ENCODE assay signal across 8 cellular contexts in the genomic region with DNA sequence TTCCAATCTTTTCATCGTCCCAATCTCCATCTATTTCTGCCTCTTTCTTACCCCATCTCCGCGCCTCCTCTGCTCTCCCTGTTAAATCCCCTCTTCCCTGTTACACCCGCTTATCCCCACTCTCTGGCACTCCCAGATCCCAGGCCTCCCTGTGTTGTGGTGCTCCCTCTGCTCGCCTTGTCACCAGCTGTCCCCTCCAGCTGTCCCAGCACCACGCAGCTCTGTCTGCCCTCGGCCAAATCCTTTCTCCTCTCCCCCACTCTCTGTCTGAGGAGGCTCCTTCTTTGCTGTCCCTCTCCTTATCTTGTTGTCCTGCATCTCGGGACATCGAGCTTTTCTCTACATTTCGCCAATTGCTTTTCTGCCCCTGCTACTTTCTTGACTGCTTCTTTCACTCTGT. TPM values are rescaled to one million over a fixed set of nuclear protein-coding genes. Genes with fewer than 3 reads are reported as not detected.
DNase-seq lines count a peak whose midpoint lies in the region; ATAC-seq, FAIRE-seq and TF ChIP-seq lines count a peak whose summit lies in the region.

No MANE protein-coding gene starts in this region.

- peaks cover 4% of the 10 kb centered on the region; the same call in 1 of the 3 replicates for H3K9me3 ChIP-seq in GM12878 (replicated peaks; ENCODE audit: control insufficient read depth, insufficient read depth, low read length)
- no peaks in the 10 kb centered on the region for H3K9me3 ChIP-seq in mesodermal cell (ENCODE audit: control insufficient read depth, low read length)

- BruUV-seq in GM12878 (replicated peaks; lab: Mats Ljungman, UMichigan) = TSS peak; percentile 79

- 55% methylated on average over 10 of the region's 10 CpGs for WGBS in GM12878 (ENCODE audit: insufficient coverage, insufficient replicate concordance, low lambda C conversion rate, missing lambda C conversion rate)
- WGBS in mesodermal cell (ENCODE audit: insufficient coverage in 2 of 2), 2 experiments = 50 to 51% methylated on average over 7 to 10 of the region's 10 CpGs

- intact Hi-C loops in GM12878 (cut with micrococcal nuclease; ENCODE audit: unreplicated experiment) = loop anchor here (5.0 to 10.0 kb wide), 2 partner anchors 140 to 1003 kb away; a partner anchor contains a TSS

- no peak for FAIRE-seq in GM12878 (lab: Jason Lieb, UNC)

- TF ChIP-seq EP300 in GM12878 (IDR thresholded peaks at IDR 0.05; ENCODE audit: borderline replicate concordance in 1 of 2, control insufficient read depth in 1 of 2, low read depth in 2 of 2, low read length in 2 of 2) = no peak

- no peak for ATAC-seq in GM12878
- ATAC-seq in HG03439 (IDR thresholded peaks at IDR 0.05; ENCODE audit: unreplicated experiment) = no peak
- no peak for ATAC-seq in GM21528 (IDR thresholded peaks at IDR 0.05; ENCODE audit: low FRiP score, unreplicated experiment)
- no peak for ATAC-seq in HG03108 (IDR thresholded peaks at IDR 0.05; ENCODE audit: unreplicated experiment)

- H3K4me3 ChIP-seq in AG09309 (ENCODE audit: control insufficient read depth, low read depth, low read length) = peak overlapping the region; percentile 79
- peak overlapping the region; percentile 84 for H3K4me3 ChIP-seq in GM12878
- peak overlapping the region; percentile 95 for H3K4me3 ChIP-seq in mesodermal cell (ENCODE audit: extremely low read depth, insufficient read depth, low read length, poor library complexity, severe bottlenecking)

- peaks cover 27% of the 10 kb centered on the region for H3K79me2 ChIP-seq in GM12878 (ENCODE audit: control insufficient read depth, insufficient read depth, low read length)

- no peak overlapping the region for H2AFZ ChIP-seq in GM12878 (ENCODE audit: control insufficient read depth, low read depth, low read length)

- SMC1A ChIA-PET in GM12878 (lab: Charles Lee; ENCODE audit: uncharacterized antibody, unreplicated experiment) = no interaction called here

- H3K27ac ChIP-seq in GM12878 (ENCODE audit: control insufficient read depth, insufficient read depth) (peak overlapping the region; percentile 87), mesodermal cell (ENCODE audit: low read depth, low read length, severe bottlenecking) (no peak overlapping the region)

- H4K20me1 ChIP-seq in GM12878 (ENCODE audit: control insufficient read depth, insufficient read depth) = no peaks in the 10 kb centered on the region

- H3K4me1 ChIP-seq in GM12878 (ENCODE audit: control insufficient read depth, insufficient read depth, low read length) (0 out of 2 replicates have a peak, but pooled peaks cover 4% of the 10 kb centered on the region), mesodermal cell (ENCODE audit: control insufficient read depth, insufficient read depth, low read length, poor library complexity, severe bottlenecking) (peaks cover 9% of the 10 kb centered on the region)

- no peak for TF ChIP-seq RAD21 in GM12878 (IDR thresholded peaks at IDR 0.05; ENCODE audit: insufficient read depth, low read depth, low read length)

- POLR2A ChIA-PET in GM12878 (lab: Charles Lee) = interaction anchor here (1.6 kb wide), 1 partner anchor 139 kb away, joined by 3 read pairs; no protein-coding TSS in a partner anchor

- 0 out of 2 replicates have a peak, but pooled peaks have one; percentile 46 for TF ChIP-seq POLR2A in GM12878 (IDR thresholded peaks at IDR 0.05; ENCODE audit: low read depth, low read length)

- H3K36me3 ChIP-seq in GM12878 (ENCODE audit: control insufficient read depth in 2 of 2, insufficient read depth in 2 of 2, low read length in 1 of 2) (peaks cover 0 to 7% of the 10 kb centered on the region in 2 experiments; a peak in 1 of 4 replicates), mesodermal cell (ENCODE audit: control insufficient read depth, insufficient read depth, low read length) (peaks cover 25% of the 10 kb centered on the region)

- peak overlapping the region; percentile 94 for H3K9ac ChIP-seq in GM12878 (ENCODE audit: control insufficient read depth, insufficient read depth, low read length)

- in situ Hi-C loops in GM12878 (cut with MboI) = no loop called here

- RAD21 ChIA-PET in GM12878 (lab: Charles Lee; ENCODE audit: unreplicated experiment) = no interaction called here

- CTCF ChIA-PET in GM12878 (lab: Yijun Ruan, JAX) = interaction anchor here (0.8 kb wide), 1 partner anchor 94 kb away, joined by 3 read pairs; no protein-coding TSS in a partner anchor

- TF ChIP-seq CTCF in AG09309 (IDR thresholded peaks at IDR 0.05; ENCODE audit: control insufficient read depth, insufficient read depth, low read depth, low read length, missing control alignments) (no peak), GM12878 (IDR thresholded peaks at IDR 0.05 in 2 of 3, conservative IDR thresholded peaks at IDR 0.05 in 1 of 3; ENCODE audit: control insufficient read depth in 2 of 3, extremely low read depth in 1 of 3, insufficient read depth in 1 of 3, low read depth in 3 of 3, low read length in 3 of 3) (no peak)

- DNase-seq in AG09309 (ENCODE audit: low read depth) (no peak), HK-2 (ENCODE audit: unreplicated experiment) (peak; percentile 7), GM12878 (ENCODE audit: low read depth, low spot score) (no peak), SIG-M5 (lab: John Stamatoyannopoulos, UW) (no peak)

- peak overlapping the region; percentile 92 for H3K4me2 ChIP-seq in GM12878 (ENCODE audit: control insufficient read depth, insufficient read depth)

- no peaks in the 10 kb centered on the region for H3K27me3 ChIP-seq in GM12878 (replicated peaks in 1 of 2; ENCODE audit: control insufficient read depth in 2 of 2, insufficient read depth in 2 of 2, low read length in 1 of 2)

RNA-seq across cellular contexts. Expression of a gene that starts 1.0 kb away (rescaled TPM):
- 466 and 482 TPM in 2 replicates for total RNA-seq in GM12878 (2013; cell fraction: nucleolus; rRNA removed)
- total RNA-seq in GM12878 (2014; rRNA removed) = 12.9 and 14.6 TPM in 2 replicates
- total RNA-seq in GM12878 (2014; rRNA removed; fragmentation: Illumina TruSeq; extraction: Trizol) = 16.9 and 17.4 TPM in 2 replicates
- total RNA-seq in GM12878 (2021) = 11.4 and 12.4 TPM in 2 replicates
- polyA plus RNA-seq in GM12878 (2011; ENCODE audit: low read depth) = 10.9 TPM
- 18.6 and 29.9 TPM in 2 replicates for polyA plus RNA-seq in GM12878 (2011; rRNA removed)
- 17.9 and 21.8 TPM in 2 replicates for polyA plus RNA-seq in GM12878 (2011; cell fraction: cytosol; rRNA removed)
- 36.2 and 42.5 TPM in 2 replicates for polyA plus RNA-seq in GM12878 (2011; cell fraction: nucleus; rRNA removed)
- 16.0 and 28.2 TPM in 2 replicates for polyA plus RNA-seq in GM12878 (2012)
- polyA plus RNA-seq in GM12878 (2014; fragmentation: Illumina TruSeq; extraction: Trizol) = 12.3 and 12.4 TPM in 2 replicates
- 1 to 10 TPM; 2.8 to 3.2 TPM for polyA plus RNA-seq in GM12878 (2014; fragmentation: Nextera tagmentation; extraction: Ambion mirVana)
- polyA plus RNA-seq in GM12878 (2014; rRNA removed) = 9.5 and 10.9 TPM in 2 replicates
- 10 to 100 TPM in 1 of 2 experiments, 1 to 10 TPM in 1; 7.2 to 11.9 TPM for polyA plus RNA-seq in GM12878 (2016; fragmentation: Nextera tagmentation; extraction: Ambion mirVana)
- polyA minus RNA-seq in GM12878 (2011; rRNA and poly(A)+ RNA removed) = 27.6 and 38.0 TPM in 2 replicates
- 11.3 and 12.7 TPM in 2 replicates for polyA minus RNA-seq in GM12878 (2011; cell fraction: cytosol; rRNA and poly(A)+ RNA removed)
- polyA minus RNA-seq in GM12878 (2011; cell fraction: nucleus; rRNA and poly(A)+ RNA removed) = 27.9 and 43.1 TPM in 2 replicates
- 39.1 TPM for polyA plus RNA-seq in mesodermal cell (2013, experiment 1 of 2)
- 40.5 TPM for polyA plus RNA-seq in mesodermal cell (2013, experiment 2 of 2)

RNA-seq across cellular contexts. Expression of a gene that starts 30.5 kb away (rescaled TPM):
- total RNA-seq in GM12878 (2013; cell fraction: nucleolus; rRNA removed) = 0.17 and 0.95 TPM in 2 replicates
- total RNA-seq in GM12878 (2014; rRNA removed) = 0.06 TPM in 1 of 2 replicates, not detected in the other
- total RNA-seq in GM12878 (2014; rRNA removed; fragmentation: Illumina TruSeq; extraction: Trizol) = 0.13 TPM in 1 of 2 replicates, not detected in the other
- total RNA-seq in GM12878 (2021) = not detected in 2 replicates
- polyA plus RNA-seq in GM12878 (2011; ENCODE audit: low read depth) = 0.12 TPM
- 0.03 TPM in 1 of 2 replicates, not detected in the other for polyA plus RNA-seq in GM12878 (2011; rRNA removed)
- polyA plus RNA-seq in GM12878 (2011; cell fraction: cytosol; rRNA removed) = not detected in 2 replicates
- polyA plus RNA-seq in GM12878 (2011; cell fraction: nucleus; rRNA removed) = not detected in 2 replicates
- 0.31 and 0.42 TPM in 2 replicates for polyA plus RNA-seq in GM12878 (2012)
- 0.04 TPM in 1 of 2 replicates, not detected in the other for polyA plus RNA-seq in GM12878 (2014; fragmentation: Illumina TruSeq; extraction: Trizol)
- not detected for polyA plus RNA-seq in GM12878 (2014; fragmentation: Nextera tagmentation; extraction: Ambion mirVana)
- polyA plus RNA-seq in GM12878 (2014; rRNA removed) = not detected in 2 replicates
- not detected for polyA plus RNA-seq in GM12878 (2016; fragmentation: Nextera tagmentation; extraction: Ambion mirVana)
- polyA minus RNA-seq in GM12878 (2011; rRNA and poly(A)+ RNA removed) = not detected in 2 replicates
- not detected in 2 replicates for polyA minus RNA-seq in GM12878 (2011; cell fraction: cytosol; rRNA and poly(A)+ RNA removed)
- polyA minus RNA-seq in GM12878 (2011; cell fraction: nucleus; rRNA and poly(A)+ RNA removed) = not detected in 2 replicates
- 8.4 TPM for polyA plus RNA-seq in mesodermal cell (2013, experiment 1 of 2)
- 11.0 TPM for polyA plus RNA-seq in mesodermal cell (2013, experiment 2 of 2)

RNA-seq across cellular contexts. Expression of a gene that starts 56.7 kb away (rescaled TPM):
- 8.9 and 10.7 TPM in 2 replicates for total RNA-seq in GM12878 (2013; cell fraction: nucleolus; rRNA removed)
- 1.8 and 2.5 TPM in 2 replicates for total RNA-seq in GM12878 (2014; rRNA removed)
- total RNA-seq in GM12878 (2014; rRNA removed; fragmentation: Illumina TruSeq; extraction: Trizol) = 3.3 and 3.5 TPM in 2 replicates
- total RNA-seq in GM12878 (2021) = 2.7 and 3.4 TPM in 2 replicates
- polyA plus RNA-seq in GM12878 (2011; ENCODE audit: low read depth) = 3.0 TPM
- 0.75 and 0.84 TPM in 2 replicates for polyA plus RNA-seq in GM12878 (2011; rRNA removed)
- polyA plus RNA-seq in GM12878 (2011; cell fraction: cytosol; rRNA removed) = 0.22 and 0.32 TPM in 2 replicates
- polyA plus RNA-seq in GM12878 (2011; cell fraction: nucleus; rRNA removed) = 0.54 and 1.0 TPM in 2 replicates
- 2.3 and 2.8 TPM in 2 replicates for polyA plus RNA-seq in GM12878 (2012)
- polyA plus RNA-seq in GM12878 (2014; fragmentation: Illumina TruSeq; extraction: Trizol) = 1.6 and 1.9 TPM in 2 replicates
- 1 to 10 TPM in 1 of 2 experiments, under 1 TPM in 1; 0.61 to 2.0 TPM for polyA plus RNA-seq in GM12878 (2014; fragmentation: Nextera tagmentation; extraction: Ambion mirVana)
- polyA plus RNA-seq in GM12878 (2014; rRNA removed) = 1.0 and 2.9 TPM in 2 replicates
- polyA plus RNA-seq in GM12878 (2016; fragmentation: Nextera tagmentation; extraction: Ambion mirVana) = 1 to 10 TPM; 1.1 to 1.6 TPM
- polyA minus RNA-seq in GM12878 (2011; rRNA and poly(A)+ RNA removed) = 1.0 and 1.5 TPM in 2 replicates
- 0.21 and 0.27 TPM in 2 replicates for polyA minus RNA-seq in GM12878 (2011; cell fraction: cytosol; rRNA and poly(A)+ RNA removed)
- polyA minus RNA-seq in GM12878 (2011; cell fraction: nucleus; rRNA and poly(A)+ RNA removed) = 0.24 and 1.1 TPM in 2 replicates
- 5.0 TPM for polyA plus RNA-seq in mesodermal cell (2013, experiment 1 of 2)
- polyA plus RNA-seq in mesodermal cell (2013, experiment 2 of 2) = 7.2 TPM

RNA-seq across cellular contexts. Expression of a gene that starts 57.6 kb away (rescaled TPM):
- total RNA-seq in GM12878 (2013; cell fraction: nucleolus; rRNA removed) = not detected in 2 replicates
- not detected in 2 replicates for total RNA-seq in GM12878 (2014; rRNA removed)
- total RNA-seq in GM12878 (2014; rRNA removed; fragmentation: Illumina TruSeq; extraction: Trizol) = not detected in 2 replicates
- not detected in 2 replicates for total RNA-seq in GM12878 (2021)
- polyA plus RNA-seq in GM12878 (2011; ENCODE audit: low read depth) = not detected
- 0.04 TPM in 2 replicates for polyA plus RNA-seq in GM12878 (2011; rRNA removed)
- polyA plus RNA-seq in GM12878 (2011; cell fraction: cytosol; rRNA removed) = not detected in 2 replicates
- polyA plus RNA-seq in GM12878 (2011; cell fraction: nucleus; rRNA removed) = not detected in 2 replicates
- polyA plus RNA-seq in GM12878 (2012) = not detected in 2 replicates
- not detected in 2 replicates for polyA plus RNA-seq in GM12878 (2014; fragmentation: Illumina TruSeq; extraction: Trizol)
- not detected for polyA plus RNA-seq in GM12878 (2014; fragmentation: Nextera tagmentation; extraction: Ambion mirVana)
- not detected in 2 replicates for polyA plus RNA-seq in GM12878 (2014; rRNA removed)
- not detected for polyA plus RNA-seq in GM12878 (2016; fragmentation: Nextera tagmentation; extraction: Ambion mirVana)
- not detected in 2 replicates for polyA minus RNA-seq in GM12878 (2011; rRNA and poly(A)+ RNA removed)
- not detected in 2 replicates for polyA minus RNA-seq in GM12878 (2011; cell fraction: cytosol; rRNA and poly(A)+ RNA removed)
- polyA minus RNA-seq in GM12878 (2011; cell fraction: nucleus; rRNA and poly(A)+ RNA removed) = not detected in 2 replicates
- not detected for polyA plus RNA-seq in mesodermal cell (2013, experiment 1 of 2)
- not detected for polyA plus RNA-seq in mesodermal cell (2013, experiment 2 of 2)
